23 cellular contexts compared by ENCODE assay signal in genomic region chr7:55335151-55335550, GRCh38.
"Had no signal": no experiment of that assay in that cellular context is flagged by ENCODE, and none has a peak within 500 bp of the region (broad histone marks: within the 10 kb centered on the region; RNA-seq: fewer than 3 reads in every experiment).

No MANE protein-coding gene starts in this region.

- ATAC-seq: effector memory CD8-positive, alpha-beta T cell; left lung; natural killer cell; sciatic nerve; stimulated activated naive B cell treated with anti-CD40 and anti-IgM and Interleukin-4, amounts not matched to agents 10 μg/mL and 1 μg/mL and 100 μg/mL, for 72 hours; stimulated activated naive CD8-positive, alpha-beta T cell treated with anti-CD3 and anti-CD28 coated beads, Interleukin-15, amount 100 ng/mL, for 72 hours had no signal

- DNase-seq: cerebellar nuclear complex; cortex of kidney; effector memory CD8-positive, alpha-beta T cell; erythroblast; hypothalamus; left lung; mesendoderm; midbrain; natural killer cell; stimulated activated CD4-positive, alpha-beta T cell treated with anti-CD3 and anti-CD28 coated beads, Interleukin-15, amount 100 ng/mL, for 24 hours; stimulated activated CD4-positive, alpha-beta T cell treated with anti-CD3 and anti-CD28 coated beads, Interleukin-2, amount 100 ng/mL, for 48 hours; stimulated activated naive B cell treated with anti-CD40 and anti-IgM and Interleukin-4, amounts not matched to agents 10 μg/mL and 1 μg/mL and 100 μg/mL, for 72 hours; stimulated activated naive CD8-positive, alpha-beta T cell treated with anti-CD3 and anti-CD28 coated beads, Interleukin-15, amount 100 ng/mL, for 72 hours; trophoblast cell had no signal

- H3K27ac Mint-ChIP-seq: effector memory CD8-positive, alpha-beta T cell; natural killer cell; progenitor cell of endocrine pancreas; stimulated activated naive B cell treated with anti-CD40 and anti-IgM and Interleukin-4, amounts not matched to agents 10 μg/mL and 1 μg/mL and 100 μg/mL, for 72 hours; stimulated activated naive CD8-positive, alpha-beta T cell treated with anti-CD3 and anti-CD28 coated beads, Interleukin-15, amount 100 ng/mL, for 72 hours had no signal

- H3K9me3 ChIP-seq: left lung, neutrophil, suprapubic skin, vagina had no signal

- H3K4me1 Mint-ChIP-seq: natural killer cell; stimulated activated naive B cell treated with anti-CD40 and anti-IgM and Interleukin-4, amounts not matched to agents 10 μg/mL and 1 μg/mL and 100 μg/mL, for 72 hours; stimulated activated naive CD8-positive, alpha-beta T cell treated with anti-CD3 and anti-CD28 coated beads, Interleukin-15, amount 100 ng/mL, for 72 hours had no signal

- H3K79me2 ChIP-seq: parathyroid adenoma had no signal

- H3K27me3 ChIP-seq: left lung, neutrophil, suprapubic skin, vagina had no signal

- H2AFZ ChIP-seq: parathyroid adenoma had no signal

- H3K36me3 ChIP-seq: left lung, neutrophil, suprapubic skin, vagina had no signal

- H3K4me3 ChIP-seq: left lung, suprapubic skin, vagina had no signal

- FAIRE-seq: endometrium, frontal cortex, keratinocyte had no signal

- H3K9ac ChIP-seq: parathyroid adenoma had no signal

- H3K9me3 Mint-ChIP-seq: effector memory CD8-positive, alpha-beta T cell; natural killer cell; stimulated activated naive B cell treated with anti-CD40 and anti-IgM and Interleukin-4, amounts not matched to agents 10 μg/mL and 1 μg/mL and 100 μg/mL, for 72 hours; stimulated activated naive CD8-positive, alpha-beta T cell treated with anti-CD3 and anti-CD28 coated beads, Interleukin-15, amount 100 ng/mL, for 72 hours had no signal

- H3K36me3 Mint-ChIP-seq: natural killer cell; stimulated activated naive B cell treated with anti-CD40 and anti-IgM and Interleukin-4, amounts not matched to agents 10 μg/mL and 1 μg/mL and 100 μg/mL, for 72 hours had no signal

- H3K4me3 Mint-ChIP-seq: effector memory CD8-positive, alpha-beta T cell; natural killer cell; stimulated activated naive B cell treated with anti-CD40 and anti-IgM and Interleukin-4, amounts not matched to agents 10 μg/mL and 1 μg/mL and 100 μg/mL, for 72 hours; stimulated activated naive CD8-positive, alpha-beta T cell treated with anti-CD3 and anti-CD28 coated beads, Interleukin-15, amount 100 ng/mL, for 72 hours had no signal

- H3K27ac ChIP-seq: left lung, neutrophil, parathyroid adenoma, suprapubic skin, vagina had no signal

- H3K4me1 ChIP-seq: left lung, parathyroid adenoma, suprapubic skin, vagina had no signal

- H3K27me3 Mint-ChIP-seq: effector memory CD8-positive, alpha-beta T cell; progenitor cell of endocrine pancreas had no signal
